Comparison of ENCODE assay signal across 8 cellular contexts in genomic region chr11:65476632-65477270, GRCh38. TPM values are rescaled to one million over a fixed set of nuclear protein-coding genes. Genes with fewer than 3 reads are reported as not detected.
DNase-seq lines count a peak whose midpoint lies in the region; ATAC-seq and TF ChIP-seq lines count a peak whose summit lies in the region.

No MANE protein-coding gene starts in this region.

- peak overlapping the region; percentile 99 for H3K27ac Mint-ChIP-seq in glutamatergic neuron (ENCODE audit: unreplicated experiment)

- ATAC-seq in activated CD4-positive, CD25-positive, alpha-beta regulatory T cell treated with anti-CD3 and anti-CD28 coated beads, Interleukin-2, amount 50 U/mL, for 24 hours, result peak; percentile 3 to 22
- ATAC-seq in HG03175 (IDR thresholded peaks at IDR 0.05; ENCODE audit: unreplicated experiment), result peak; percentile 22
- ATAC-seq in HG02973 (IDR thresholded peaks at IDR 0.05; ENCODE audit: unreplicated experiment), result no peak
- ATAC-seq in HG03571 (IDR thresholded peaks at IDR 0.05; ENCODE audit: unreplicated experiment), result no peak

- H3K4me1 Mint-ChIP-seq in glutamatergic neuron (ENCODE audit: low read depth, unreplicated experiment), result peaks cover 28% of the 10 kb centered on the region

- TF ChIP-seq CTCF in glutamatergic neuron (IDR thresholded peaks at IDR 0.05; ENCODE audit: partially characterized antibody, unreplicated experiment), result no peak

- peaks cover 2% of the 10 kb centered on the region for H3K27me3 Mint-ChIP-seq in glutamatergic neuron (ENCODE audit: unreplicated experiment)

- H3K4me3 ChIP-seq in skeletal muscle cell (ENCODE audit: low read depth, low read length), result peak overlapping the region; percentile 71

- H3K4me3 Mint-ChIP-seq in glutamatergic neuron (ENCODE audit: unreplicated experiment), result peak overlapping the region; percentile 92

- DNase-seq in activated CD4-positive, CD25-positive, alpha-beta regulatory T cell treated with anti-CD3 and anti-CD28 coated beads, Interleukin-2, amount 50 U/mL, for 72 hours, result no peak
- DNase-seq in activated T-helper 1 cell treated with anti-CD3 and anti-CD28 coated beads, Interleukin-2, amount 50 U/mL, for 16 hours (ENCODE audit: low read depth in 1 of 2, low spot score in 1 of 2), result peak; percentile 17 to 24
- DNase-seq in glutamatergic neuron, result no peak
- no peak for DNase-seq in skeletal muscle cell (ENCODE audit: low read depth)

- H3K36me3 Mint-ChIP-seq in glutamatergic neuron (ENCODE audit: unreplicated experiment), result no peaks in the 10 kb centered on the region

- H3K9me3 Mint-ChIP-seq in glutamatergic neuron (ENCODE audit: unreplicated experiment), result peaks cover 10% of the 10 kb centered on the region

RNA-seq across cellular contexts. Expression of gene MALAT1, which starts 22.1 kb away (rescaled TPM):
- total RNA-seq in glutamatergic neuron (ENCODE audit: unreplicated experiment), result 18,218 TPM

RNA-seq across cellular contexts. Expression of gene SCYL1, which starts 48.1 kb away (rescaled TPM):
- 80.0 TPM for total RNA-seq in glutamatergic neuron (ENCODE audit: unreplicated experiment)

RNA-seq across cellular contexts. Expression of gene NEAT1, which starts 54.2 kb away (rescaled TPM):
- 107 TPM for total RNA-seq in glutamatergic neuron (ENCODE audit: unreplicated experiment)

Comparison
In these comparisons a context has a peak if more than half of its experiments do, and no peak if none do; other contexts are left out.
1. ATAC-seq: peak in activated CD4-positive, CD25-positive, alpha-beta regulatory T cell treated with anti-CD3 and anti-CD28 coated beads, Interleukin-2, amount 50 U/mL, for 24 hours (2 of 2) and HG03175 (single experiment); none in HG02973 (single experiment) and HG03571 (single experiment).
2. DNase-seq: peak in activated T-helper 1 cell treated with anti-CD3 and anti-CD28 coated beads, Interleukin-2, amount 50 U/mL, for 16 hours (2 of 2); none in activated CD4-positive, CD25-positive, alpha-beta regulatory T cell treated with anti-CD3 and anti-CD28 coated beads, Interleukin-2, amount 50 U/mL, for 72 hours (single experiment), glutamatergic neuron (single experiment) and skeletal muscle cell (single experiment).